ENCODE assay signal across 11 cellular contexts in genomic region chr13:33312150-33312908, GRCh38. TPM values are rescaled to one million over a fixed set of nuclear protein-coding genes. Genes with fewer than 3 reads are reported as not detected.
DNase-seq lines count a peak whose midpoint lies in the region; ATAC-seq, FAIRE-seq and TF ChIP-seq lines count a peak whose summit lies in the region.
"Had no signal": no experiment of that assay in that cellular context is flagged by ENCODE, and none has a peak within 500 bp of the region (broad histone marks: within the 10 kb centered on the region; RNA-seq: fewer than 3 reads in every experiment).

No MANE protein-coding gene starts in this region.

- ATAC-seq in GM18498 (IDR thresholded peaks at IDR 0.05; ENCODE audit: unreplicated experiment) (no peak), GM18868 (IDR thresholded peaks at IDR 0.05; ENCODE audit: unreplicated experiment) (no peak)

- TF ChIP-seq CTCF in fibroblast of villous mesenchyme (IDR thresholded peaks at IDR 0.05; ENCODE audit: insufficient read depth, low read depth, low read length) = peak; percentile 50

- DNase-seq in EH (ENCODE audit: low read depth) (peak; percentile 43), SW 1271 (lab: John Stamatoyannopoulos, UW) (peak; percentile 2 to 45), fibroblast of villous mesenchyme (ENCODE audit: low read depth) (peak; percentile 59), pons (ENCODE audit: low spot score) (peak; percentile 86), GM19239 (ENCODE audit: insufficient read length, low spot score) (no peak), GM19238 (ENCODE audit: insufficient read length, low spot score) (no peak)
- DNase-seq: activated B cell treated with CpG ODN at 0.5 μM for 24 hours, aorta, NCI-H226 had no signal

- no peak overlapping the region for H3K4me3 ChIP-seq in fibroblast of villous mesenchyme (ENCODE audit: low read depth, low read length)

- no peak for FAIRE-seq in GM19239 (lab: Jason Lieb, UNC)

RNA-seq across cellular contexts. Expression of gene STARD13, which starts 26.8 kb away (rescaled TPM):
- total RNA-seq in fibroblast of villous mesenchyme = 48.0 and 52.2 TPM in 2 replicates

Comparison
In these comparisons a context has a peak if more than half of its experiments do, and no peak if none do; other contexts are left out.
1. DNase-seq: peak in EH (single experiment), SW 1271 (2 of 2), fibroblast of villous mesenchyme (single experiment) and pons (single experiment); none in GM19239 (single experiment) and GM19238 (single experiment).